In the genomic region with DNA sequence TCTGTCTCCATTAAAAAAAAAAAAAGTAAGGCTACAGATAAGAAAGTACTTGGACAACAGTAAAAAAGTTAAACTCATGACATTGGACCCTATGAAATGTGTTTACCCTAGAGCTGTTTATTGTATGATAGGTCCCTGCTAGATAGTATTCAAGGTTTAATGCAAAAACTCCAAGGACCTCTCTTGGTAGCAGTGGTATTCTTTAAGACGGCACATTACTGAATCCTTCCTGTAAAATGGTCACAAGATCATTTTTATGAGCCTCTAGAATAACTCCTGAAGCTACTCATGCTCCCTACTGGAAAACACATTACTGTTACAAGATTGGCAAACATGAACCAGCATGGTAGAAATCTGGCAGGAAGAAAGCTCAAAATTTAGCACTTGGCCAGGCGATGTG, we compare ENCODE assay signal across 1 cellular context.
A peak's percentile ranks its signal among the peaks of the same experiment; 100 is the strongest.
TF ChIP-seq lines count a peak whose summit lies in the region.

No MANE protein-coding gene starts in this region.

TF ChIP-seq in HEK293, 187 proteins besides CTCF, POLR2A, EP300 and RAD21:
- TF ChIP-seq, protein P1, sequence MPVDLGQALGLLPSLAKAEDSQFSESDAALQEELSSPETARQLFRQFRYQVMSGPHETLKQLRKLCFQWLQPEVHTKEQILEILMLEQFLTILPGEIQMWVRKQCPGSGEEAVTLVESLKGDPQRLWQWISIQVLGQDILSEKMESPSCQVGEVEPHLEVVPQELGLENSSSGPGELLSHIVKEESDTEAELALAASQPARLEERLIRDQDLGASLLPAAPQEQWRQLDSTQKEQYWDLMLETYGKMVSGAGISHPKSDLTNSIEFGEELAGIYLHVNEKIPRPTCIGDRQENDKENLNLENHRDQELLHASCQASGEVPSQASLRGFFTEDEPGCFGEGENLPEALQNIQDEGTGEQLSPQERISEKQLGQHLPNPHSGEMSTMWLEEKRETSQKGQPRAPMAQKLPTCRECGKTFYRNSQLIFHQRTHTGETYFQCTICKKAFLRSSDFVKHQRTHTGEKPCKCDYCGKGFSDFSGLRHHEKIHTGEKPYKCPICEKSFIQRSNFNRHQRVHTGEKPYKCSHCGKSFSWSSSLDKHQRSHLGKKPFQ (tag by site-specific recombination; IDR thresholded peaks at IDR 0.05), result no peak
- TF ChIP-seq, protein P2, sequence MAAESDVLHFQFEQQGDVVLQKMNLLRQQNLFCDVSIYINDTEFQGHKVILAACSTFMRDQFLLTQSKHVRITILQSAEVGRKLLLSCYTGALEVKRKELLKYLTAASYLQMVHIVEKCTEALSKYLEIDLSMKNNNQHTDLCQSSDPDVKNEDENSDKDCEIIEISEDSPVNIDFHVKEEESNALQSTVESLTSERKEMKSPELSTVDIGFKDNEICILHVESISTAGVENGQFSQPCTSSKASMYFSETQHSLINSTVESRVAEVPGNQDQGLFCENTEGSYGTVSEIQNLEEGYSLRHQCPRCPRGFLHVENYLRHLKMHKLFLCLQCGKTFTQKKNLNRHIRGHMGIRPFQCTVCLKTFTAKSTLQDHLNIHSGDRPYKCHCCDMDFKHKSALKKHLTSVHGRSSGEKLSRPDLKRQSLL (tag by site-specific recombination; IDR thresholded peaks at IDR 0.05), result 0 out of 2 replicates have a peak, but pooled peaks have one; percentile 10
- TF ChIP-seq, protein P3, sequence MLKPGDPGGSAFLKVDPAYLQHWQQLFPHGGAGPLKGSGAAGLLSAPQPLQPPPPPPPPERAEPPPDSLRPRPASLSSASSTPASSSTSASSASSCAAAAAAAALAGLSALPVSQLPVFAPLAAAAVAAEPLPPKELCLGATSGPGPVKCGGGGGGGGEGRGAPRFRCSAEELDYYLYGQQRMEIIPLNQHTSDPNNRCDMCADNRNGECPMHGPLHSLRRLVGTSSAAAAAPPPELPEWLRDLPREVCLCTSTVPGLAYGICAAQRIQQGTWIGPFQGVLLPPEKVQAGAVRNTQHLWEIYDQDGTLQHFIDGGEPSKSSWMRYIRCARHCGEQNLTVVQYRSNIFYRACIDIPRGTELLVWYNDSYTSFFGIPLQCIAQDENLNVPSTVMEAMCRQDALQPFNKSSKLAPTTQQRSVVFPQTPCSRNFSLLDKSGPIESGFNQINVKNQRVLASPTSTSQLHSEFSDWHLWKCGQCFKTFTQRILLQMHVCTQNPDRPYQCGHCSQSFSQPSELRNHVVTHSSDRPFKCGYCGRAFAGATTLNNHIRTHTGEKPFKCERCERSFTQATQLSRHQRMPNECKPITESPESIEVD (tag by site-specific recombination; IDR thresholded peaks at IDR 0.05), result peak; percentile 51; the same call in 1 of the 2 replicates
TF ChIP-seq in HEK293: peak in this region for 2.
